Comparison of ENCODE assay signal across 8 cellular contexts in the genomic region with DNA sequence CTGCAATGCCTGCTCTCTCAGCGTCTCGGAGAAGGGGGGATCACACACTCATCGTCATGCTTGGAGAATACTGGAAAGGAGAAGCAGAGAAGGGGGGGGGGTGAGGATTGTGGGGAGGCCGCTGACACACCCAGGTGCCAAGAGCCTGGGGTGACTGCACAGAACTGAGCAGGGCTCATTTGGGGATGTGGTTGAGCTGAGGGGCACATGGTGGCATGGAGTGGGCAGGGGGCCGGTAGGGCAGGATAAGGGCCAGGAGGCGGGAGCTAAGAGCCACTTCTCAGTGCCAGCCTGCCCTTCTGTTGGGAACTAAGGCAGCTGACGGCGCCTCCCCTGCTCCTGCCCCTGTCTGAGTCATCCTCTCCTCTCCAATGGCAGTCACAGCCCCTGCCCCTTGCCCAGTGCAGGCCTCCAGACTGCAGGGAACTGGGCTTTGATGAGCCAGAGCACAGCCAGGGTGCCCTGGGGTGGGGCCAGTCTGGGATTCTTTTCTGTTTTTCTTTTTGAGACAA. TPM values are rescaled to one million over a fixed set of nuclear protein-coding genes. Genes with fewer than 3 reads are reported as not detected.
DNase-seq lines count a peak whose midpoint lies in the region; ATAC-seq lines count a peak whose summit lies in the region.

No MANE protein-coding gene starts in this region.

- DNase-seq in HT1080 (ENCODE audit: low read depth) = peak; percentile 84
- DNase-seq in astrocyte of the hippocampus (ENCODE audit: low read depth, low spot score) = peak; percentile 87
- peak; percentile 87 for DNase-seq in myocyte (ENCODE audit: low read depth)
- no peak for DNase-seq in activated CD4-positive, alpha-beta T cell treated with anti-CD3 and anti-CD28 coated beads for 1 hour

- no peak overlapping the region for H3K4me3 ChIP-seq in BLaER1 treated with 17β-estradiol and CSF1 and Interleukin-3, amounts not matched to agents 10 nM and 100 nM

- H3K4me1 ChIP-seq in BLaER1 treated with 17β-estradiol and CSF1 and Interleukin-3, amounts not matched to agents 10 nM and 100 nM = peaks cover 42 to 59% (median 51%) of the 10 kb centered on the region in 10 experiments

- H3K27me3 ChIP-seq in BLaER1 treated with 17β-estradiol and CSF1 and Interleukin-3, amounts not matched to agents 10 nM and 100 nM = no peaks in the 10 kb centered on the region

- peaks cover 0 to 54% (median 7%) of the 10 kb centered on the region in 11 experiments; a peak in 10 of 22 replicates for H4K20me1 ChIP-seq in BLaER1 treated with 17β-estradiol and CSF1 and Interleukin-3, amounts not matched to agents 10 nM and 100 nM

- H3K4me2 ChIP-seq in BLaER1 treated with 17β-estradiol and CSF1 and Interleukin-3, amounts not matched to agents 10 nM and 100 nM = peak overlapping the region in 8 of 11 experiments; percentile 23 to 76 (median 68); a peak in 11 of 22 replicates

- ATAC-seq in GM18519 (IDR thresholded peaks at IDR 0.05; ENCODE audit: low FRiP score, unreplicated experiment) (no peak), HG03354 (IDR thresholded peaks at IDR 0.05; ENCODE audit: poor library complexity, severe bottlenecking, unreplicated experiment) (no peak), HG02938 (IDR thresholded peaks at IDR 0.05; ENCODE audit: unreplicated experiment) (no peak)

- H3K36me3 ChIP-seq in BLaER1 treated with 17β-estradiol and CSF1 and Interleukin-3, amounts not matched to agents 10 nM and 100 nM = peaks cover 0 to 53% (median 30%) of the 10 kb centered on the region in 11 experiments; a peak in 18 of 22 replicates

- H3K9ac ChIP-seq in BLaER1 treated with 17β-estradiol and CSF1 and Interleukin-3, amounts not matched to agents 10 nM and 100 nM = peak overlapping the region in 4 of 11 experiments; percentile 34 to 45 (median 38); a peak in 4 of 22 replicates

- peak overlapping the region in 7 of 11 experiments; percentile 2 to 62 (median 47); a peak in 12 of 22 replicates for H3K27ac ChIP-seq in BLaER1 treated with 17β-estradiol and CSF1 and Interleukin-3, amounts not matched to agents 10 nM and 100 nM

- H3K9me3 ChIP-seq in BLaER1 treated with 17β-estradiol and CSF1 and Interleukin-3, amounts not matched to agents 10 nM and 100 nM (replicated peaks in 1 of 11) = peaks cover 0 to 1% (median 0%) of the 10 kb centered on the region in 11 experiments; a peak in 4 of 22 replicates

RNA-seq across cellular contexts. Expression of gene MRPL37, which starts 27.2 kb away (rescaled TPM):
- 135 and 158 TPM in 2 replicates for total RNA-seq in HT1080 (2014; rRNA removed; shearing (Covaris generic))
- polyA plus RNA-seq in HT1080 (2015; cell fraction: cytosol; rRNA removed) = 116 and 126 TPM in 2 replicates
- 65.8 and 68.7 TPM in 2 replicates for polyA plus RNA-seq in HT1080 (2015; cell fraction: nucleus; rRNA removed)
- 96.3 and 112 TPM in 2 replicates for total RNA-seq in myocyte
- 111 TPM for polyA plus RNA-seq in myocyte (2012)

RNA-seq across cellular contexts. Expression of gene CYB5RL, which starts 27.3 kb away (rescaled TPM):
- 6.3 and 6.7 TPM in 2 replicates for total RNA-seq in HT1080 (2014; rRNA removed; shearing (Covaris generic))
- 3.5 and 3.8 TPM in 2 replicates for polyA plus RNA-seq in HT1080 (2015; cell fraction: cytosol; rRNA removed)
- 4.7 and 5.1 TPM in 2 replicates for polyA plus RNA-seq in HT1080 (2015; cell fraction: nucleus; rRNA removed)
- total RNA-seq in myocyte = 7.2 TPM in 2 replicates
- polyA plus RNA-seq in myocyte (2012) = 7.5 TPM
